11 cellular contexts compared by ENCODE assay signal in genomic region chr17:61294777-61295176, GRCh38.
A peak's percentile ranks its signal among the peaks of the same experiment; 100 is the strongest.
DNase-seq lines count a peak whose midpoint lies in the region; ATAC-seq and TF ChIP-seq lines count a peak whose summit lies in the region.
"Had no signal": no experiment of that assay in that cellular context is flagged by ENCODE, and none has a peak within 500 bp of the region (broad histone marks: within the 10 kb centered on the region; RNA-seq: fewer than 3 reads in every experiment).

No MANE protein-coding gene starts in this region.

- peak overlapping the region; percentile 22 for H3K27ac Mint-ChIP-seq in chondrocyte (ENCODE audit: unreplicated experiment)
- H3K27ac Mint-ChIP-seq: CD4-positive, alpha-beta T cell; T-cell had no signal

- no peaks in the 10 kb centered on the region for H3K36me3 Mint-ChIP-seq in chondrocyte (ENCODE audit: low read depth)

- ATAC-seq in GM18873 (IDR thresholded peaks at IDR 0.05; ENCODE audit: low FRiP score, unreplicated experiment), result no peak
- ATAC-seq: T-cell had no signal

- no peak overlapping the region for H3K4me3 Mint-ChIP-seq in chondrocyte (ENCODE audit: unreplicated experiment)
- H3K4me3 Mint-ChIP-seq: CD4-positive, alpha-beta T cell; T-cell had no signal

- no peaks in the 10 kb centered on the region for H3K27me3 Mint-ChIP-seq in chondrocyte (ENCODE audit: low read depth)
- H3K27me3 Mint-ChIP-seq: CD4-positive, alpha-beta T cell; T-cell had no signal

- TF ChIP-seq CTCF in chondrocyte (IDR thresholded peaks at IDR 0.05) (no peak), GM20000 (IDR thresholded peaks at IDR 0.05; ENCODE audit: extremely low read depth, missing control alignments) (no peak)

- DNase-seq in AG20443 (ENCODE audit: low spot score), result peak; percentile 71
- peak; percentile 67 for DNase-seq in LHCN-M2 (ENCODE audit: low read depth)
- DNase-seq in chondrocyte (ENCODE audit: low spot score), result no peak
- peak; percentile 51 for DNase-seq in left kidney (ENCODE audit: low read depth, low spot score)
- no peak for DNase-seq in GM20000 (ENCODE audit: low spot score)
- no peak for DNase-seq in effector CD8-positive, alpha-beta T cell (lab: John Stamatoyannopoulos, UW)
- no peak for DNase-seq in 8988T
- DNase-seq: CD4-positive, alpha-beta T cell; NCI-H510A had no signal

- H3K4me1 Mint-ChIP-seq in chondrocyte (ENCODE audit: low read depth), result peaks cover 19% of the 10 kb centered on the region
- H3K4me1 Mint-ChIP-seq: T-cell had no signal

- H3K9me3 Mint-ChIP-seq in chondrocyte (ENCODE audit: low read depth), result no peaks in the 10 kb centered on the region
- H3K9me3 Mint-ChIP-seq: CD4-positive, alpha-beta T cell; T-cell had no signal

Comparison
In these comparisons a context has a peak if more than half of its experiments do, and no peak if none do; other contexts are left out.
1. DNase-seq: peak in AG20443 (single experiment), LHCN-M2 (single experiment) and left kidney (single experiment); none in chondrocyte (single experiment), GM20000 (single experiment), effector CD8-positive, alpha-beta T cell (single experiment) and 8988T (single experiment).